ENCODE assay signal across 10 cellular contexts in genomic region chr20:2693286-2693995, GRCh38. TPM values are rescaled to one million over a fixed set of nuclear protein-coding genes. Genes with fewer than 3 reads are reported as not detected.
DNase-seq lines count a peak whose midpoint lies in the region; ATAC-seq, FAIRE-seq and TF ChIP-seq lines count a peak whose summit lies in the region.
"Had no signal": no experiment of that assay in that cellular context is flagged by ENCODE, and none has a peak within 500 bp of the region (broad histone marks: within the 10 kb centered on the region; RNA-seq: fewer than 3 reads in every experiment).

No MANE protein-coding gene starts in this region.

- H2AFZ ChIP-seq in endothelial cell of umbilical vein (ENCODE audit: low read depth, low read length), result no peak overlapping the region

- peaks cover 18 to 22% of the 10 kb centered on the region in 2 donors for H3K27me3 Mint-ChIP-seq in natural killer cell treated with Interleukin-12 subunit alpha and Interleukin-12 subunit beta and Interleukin-15 and Interleukin-18, amount 100 ng/mL, for 72 hours

- H3K4me1 ChIP-seq in endothelial cell of umbilical vein (ENCODE audit: control insufficient read depth, extremely low read depth, insufficient read depth, low read length) (peaks cover 4% of the 10 kb centered on the region), thoracic aorta (ENCODE audit: control insufficient read depth in 1 of 2, low read depth in 2 of 2) (peaks cover 3 to 18% of the 10 kb centered on the region in 2 donors)

- POLR2A ChIA-PET in AG04450 (lab: Yijun Ruan, JAX) (interaction anchor here (1.2 kb wide), 1 partner anchor 41 kb away, joined by 4 read pairs; the partner anchor contains the start of gene NOP56), endothelial cell of umbilical vein (lab: Charles Lee) (no interaction called here)

- peaks cover 27 to 32% of the 10 kb centered on the region in 2 donors for H3K4me1 Mint-ChIP-seq in natural killer cell treated with Interleukin-12 subunit alpha and Interleukin-12 subunit beta and Interleukin-15 and Interleukin-18, amount 100 ng/mL, for 72 hours (ENCODE audit: low read depth in 2 of 2)

- no TSS peak for BruUV-seq in endothelial cell of umbilical vein (replicated peaks; lab: Mats Ljungman, UMichigan)

- H3K9me3 Mint-ChIP-seq in natural killer cell treated with Interleukin-12 subunit alpha and Interleukin-12 subunit beta and Interleukin-15 and Interleukin-18, amount 100 ng/mL, for 72 hours, result no peaks in the 10 kb centered on the region
- H3K9me3 Mint-ChIP-seq: activated naive CD4-positive, alpha-beta T cell treated with anti-CD3 and anti-CD28 coated beads, Interleukin-2, amount 50 U/mL, for 24 hours; stimulated activated naive CD8-positive, alpha-beta T cell treated with anti-CD3 and anti-CD28 coated beads, Interleukin-15, Interleukin-2, amounts not matched to agents 100 ng/mL and 50 ng/mL, for 24 hours had no signal

- peaks cover 65% of the 10 kb centered on the region for H3K27me3 ChIP-seq in AG04450 (ENCODE audit: control insufficient read depth, insufficient read depth, low read length)
- H3K27me3 ChIP-seq in endothelial cell of umbilical vein (ENCODE audit: control insufficient read depth in 2 of 2, insufficient read depth in 2 of 2, low read length in 2 of 2), result peaks cover 39 to 57% of the 10 kb centered on the region in 2 experiments
- H3K27me3 ChIP-seq in thoracic aorta (replicated peaks; ENCODE audit: insufficient read depth), result no peaks in the 10 kb centered on the region

- no peak for TF ChIP-seq CTCF in AG04450 (IDR thresholded peaks at IDR 0.05; ENCODE audit: low read depth, low read length)
- no peak for TF ChIP-seq CTCF in endothelial cell of umbilical vein (IDR thresholded peaks at IDR 0.05; ENCODE audit: extremely low read depth in 1 of 2, insufficient read depth in 1 of 2, low read depth in 1 of 2, low read length in 2 of 2)
- TF ChIP-seq CTCF in thoracic aorta (IDR thresholded peaks at IDR 0.05), result no peak

- FAIRE-seq in endothelial cell of umbilical vein (lab: Jason Lieb, UNC) (no peak), GM12892 (lab: Jason Lieb, UNC) (no peak)

- DNase-seq in AG04450 (ENCODE audit: low read depth, low spot score) (no peak), HuH-7.5 (ENCODE audit: low spot score) (peak; percentile 89), endothelial cell of umbilical vein (ENCODE audit: low read depth, low spot score) (peak; percentile 5), thoracic aorta (ENCODE audit: low spot score) (no peak), GM12892 (ENCODE audit: insufficient read length) (no peak)
- peak; percentile 56 to 61 for DNase-seq in activated CD4-positive, alpha-beta T cell treated with anti-CD3 and anti-CD28 coated beads, Interleukin-2, amount 50 U/mL, for 48 hours
- peak; percentile 79 for DNase-seq in natural killer cell treated with Interleukin-12 subunit alpha and Interleukin-12 subunit beta and Interleukin-15 and Interleukin-18, amount 100 ng/mL, for 72 hours (ENCODE audit: low spot score)

- peak overlapping the region; percentile 36; the same call in 1 of the 2 replicates for H3K4me3 ChIP-seq in AG04450 (ENCODE audit: low read depth, low read length)
- H3K4me3 ChIP-seq in endothelial cell of umbilical vein (replicated peaks in 1 of 3; ENCODE audit: insufficient read depth in 1 of 3, low read depth in 1 of 3, low read length in 3 of 3), result peak overlapping the region in 1 of 3 experiments; percentile 39
- peak overlapping the region; percentile 70 for H3K4me3 ChIP-seq in thoracic aorta

- peaks cover 2% of the 10 kb centered on the region for H4K20me1 ChIP-seq in endothelial cell of umbilical vein (replicated peaks; ENCODE audit: control insufficient read depth, extremely low read depth, insufficient read depth, low read length)

- H3K79me2 ChIP-seq in endothelial cell of umbilical vein (ENCODE audit: control insufficient read depth, insufficient read depth, low read length), result no peaks in the 10 kb centered on the region

- TF ChIP-seq POLR2A in endothelial cell of umbilical vein (IDR thresholded peaks at IDR 0.05; ENCODE audit: low read depth, low read length) (no peak), GM12892 (IDR thresholded peaks at IDR 0.05; ENCODE audit: low read depth, low read length) (no peak)

- H3K36me3 Mint-ChIP-seq in natural killer cell treated with Interleukin-12 subunit alpha and Interleukin-12 subunit beta and Interleukin-15 and Interleukin-18, amount 100 ng/mL, for 72 hours, result no peaks in the 10 kb centered on the region

- intact Hi-C loops in endothelial cell of umbilical vein (cut with micrococcal nuclease), result no loop called here

- peaks cover 5% of the 10 kb centered on the region; the same call in 1 of the 2 replicates for H3K9me3 ChIP-seq in AG04450 (ENCODE audit: control insufficient read depth, insufficient read depth, low read length)
- no peaks in the 10 kb centered on the region for H3K9me3 ChIP-seq in endothelial cell of umbilical vein (replicated peaks; ENCODE audit: control insufficient read depth, insufficient read depth, low read length)
- H3K9me3 ChIP-seq in thoracic aorta, result no peaks in the 10 kb centered on the region

- peak; percentile 73 to 84 for ATAC-seq in natural killer cell treated with Interleukin-12 subunit alpha and Interleukin-12 subunit beta and Interleukin-15 and Interleukin-18, amount 100 ng/mL, for 72 hours
- ATAC-seq in thoracic aorta (ENCODE audit: insufficient number of reproducible peaks, low FRiP score, low read depth) (no peak), GM21526 (IDR thresholded peaks at IDR 0.05; ENCODE audit: low FRiP score, unreplicated experiment) (no peak)

- peak overlapping the region; percentile 27 for H3K4me3 Mint-ChIP-seq in natural killer cell treated with Interleukin-12 subunit alpha and Interleukin-12 subunit beta and Interleukin-15 and Interleukin-18, amount 100 ng/mL, for 72 hours
- H3K4me3 Mint-ChIP-seq: activated naive CD4-positive, alpha-beta T cell treated with anti-CD3 and anti-CD28 coated beads, Interleukin-2, amount 50 U/mL, for 24 hours; stimulated activated naive CD8-positive, alpha-beta T cell treated with anti-CD3 and anti-CD28 coated beads, Interleukin-15, Interleukin-2, amounts not matched to agents 100 ng/mL and 50 ng/mL, for 24 hours had no signal

- no peak overlapping the region for H3K9ac ChIP-seq in endothelial cell of umbilical vein (replicated peaks; ENCODE audit: extremely low read depth, insufficient read depth, low read length)

- H3K36me3 ChIP-seq in endothelial cell of umbilical vein (ENCODE audit: control insufficient read depth in 2 of 2, extremely low read depth in 1 of 2, insufficient read depth in 2 of 2, low read length in 2 of 2) (no peaks in the 10 kb centered on the region), thoracic aorta (no peaks in the 10 kb centered on the region)

- H3K9me1 ChIP-seq in endothelial cell of umbilical vein (replicated peaks; ENCODE audit: control insufficient read depth, extremely low read depth, insufficient read depth, low read length), result no peaks in the 10 kb centered on the region

- dilution Hi-C loops in endothelial cell of umbilical vein (cut with MboI; ENCODE audit: extremely low pct_ligation_motif_present, low sequenced_read_pairs), result no loop called here

- H3K27ac Mint-ChIP-seq in natural killer cell treated with Interleukin-12 subunit alpha and Interleukin-12 subunit beta and Interleukin-15 and Interleukin-18, amount 100 ng/mL, for 72 hours, result no peak overlapping the region
- H3K27ac Mint-ChIP-seq: activated naive CD4-positive, alpha-beta T cell treated with anti-CD3 and anti-CD28 coated beads, Interleukin-2, amount 50 U/mL, for 24 hours; stimulated activated naive CD8-positive, alpha-beta T cell treated with anti-CD3 and anti-CD28 coated beads, Interleukin-15, Interleukin-2, amounts not matched to agents 100 ng/mL and 50 ng/mL, for 24 hours had no signal

- no peak overlapping the region for H3K27ac ChIP-seq in AG04450 (ENCODE audit: low read depth, low read length)
- H3K27ac ChIP-seq in endothelial cell of umbilical vein (ENCODE audit: insufficient read depth, low read depth, low read length), result no peak overlapping the region
- H3K27ac ChIP-seq in thoracic aorta, result no peak overlapping the region

- CTCF ChIA-PET in AG04450 (lab: Charles Lee), result no interaction called here
- CTCF ChIA-PET in endothelial cell of umbilical vein (lab: Charles Lee), result interaction anchor here (0.7 to 2.4 kb wide), 4 partner anchors 19 to 60 kb away, joined by 4 to 9 read pairs (median 4); no protein-coding TSS in a partner anchor

- H3K4me2 ChIP-seq in endothelial cell of umbilical vein (ENCODE audit: insufficient read depth, low read length), result no peak overlapping the region

RNA-seq across cellular contexts. Expression of gene EBF4, which starts 0.9 kb away (rescaled TPM):
- polyA plus RNA-seq in AG04450 (2011; rRNA removed) (0.60 and 0.98 TPM in 2 replicates), endothelial cell of umbilical vein (2.5 and 2.7 TPM in 2 replicates)
- polyA minus RNA-seq in AG04450 (2011; rRNA and poly(A)+ RNA removed), result 0.55 and 1.4 TPM in 2 replicates
- total RNA-seq in endothelial cell of umbilical vein (3.0 and 3.4 TPM in 2 replicates), thoracic aorta (10 to 100 TPM; 14.1 to 16.6 TPM)
- polyA plus RNA-seq in endothelial cell of umbilical vein (2011; cell fraction: cytosol; rRNA removed), result 0.94 and 1.4 TPM in 2 replicates
- 7.2 and 10.3 TPM in 2 replicates for polyA plus RNA-seq in endothelial cell of umbilical vein (2011; cell fraction: nucleus; rRNA removed)
- polyA plus RNA-seq in endothelial cell of umbilical vein (2012), result 2.6 and 5.2 TPM in 2 replicates
- polyA minus RNA-seq in endothelial cell of umbilical vein, result 0.70 and 2.9 TPM in 2 replicates
- not detected for polyA minus RNA-seq in endothelial cell of umbilical vein (2011; cell fraction: cytosol; rRNA and poly(A)+ RNA removed)
- polyA minus RNA-seq in endothelial cell of umbilical vein (2011; cell fraction: nucleus; rRNA and poly(A)+ RNA removed), result 2.2 and 3.8 TPM in 2 replicates
- 10 to 100 TPM; 14.8 to 31.4 TPM for total RNA-seq in natural killer cell treated with Interleukin-12 subunit alpha and Interleukin-12 subunit beta and Interleukin-15 and Interleukin-18, amount 100 ng/mL, for 72 hours
- not detected for polyA plus RNA-seq in GM12892 (2012; ENCODE audit: missing spikeins)

RNA-seq across cellular contexts. Expression of gene IDH3B, which starts 29.4 kb away (rescaled TPM):
- polyA plus RNA-seq in AG04450 (2011; rRNA removed) (113 and 116 TPM in 2 replicates), endothelial cell of umbilical vein (168 and 177 TPM in 2 replicates)
- 89.0 and 95.2 TPM in 2 replicates for polyA minus RNA-seq in AG04450 (2011; rRNA and poly(A)+ RNA removed)
- total RNA-seq in endothelial cell of umbilical vein (86.9 and 87.9 TPM in 2 replicates), thoracic aorta (10 to 100 TPM; 94.5 to 95.3 TPM)
- 143 and 156 TPM in 2 replicates for polyA plus RNA-seq in endothelial cell of umbilical vein (2011; cell fraction: cytosol; rRNA removed)
- 642 and 647 TPM in 2 replicates for polyA plus RNA-seq in endothelial cell of umbilical vein (2011; cell fraction: nucleus; rRNA removed)
- polyA plus RNA-seq in endothelial cell of umbilical vein (2012), result 88.4 and 100 TPM in 2 replicates
- polyA minus RNA-seq in endothelial cell of umbilical vein, result 118 and 153 TPM in 2 replicates
- 37.3 TPM for polyA minus RNA-seq in endothelial cell of umbilical vein (2011; cell fraction: cytosol; rRNA and poly(A)+ RNA removed)
- 79.6 and 90.2 TPM in 2 replicates for polyA minus RNA-seq in endothelial cell of umbilical vein (2011; cell fraction: nucleus; rRNA and poly(A)+ RNA removed)
- total RNA-seq in natural killer cell treated with Interleukin-12 subunit alpha and Interleukin-12 subunit beta and Interleukin-15 and Interleukin-18, amount 100 ng/mL, for 72 hours, result 100 to 1,000 TPM; 114 to 120 TPM
- 95.7 TPM for polyA plus RNA-seq in GM12892 (2012; ENCODE audit: missing spikeins)

RNA-seq across cellular contexts. Expression of gene NOP56, which starts 41.0 kb away (rescaled TPM):
- polyA plus RNA-seq in AG04450 (2011; rRNA removed) (126 and 142 TPM in 2 replicates), endothelial cell of umbilical vein (145 and 151 TPM in 2 replicates)
- 154 and 191 TPM in 2 replicates for polyA minus RNA-seq in AG04450 (2011; rRNA and poly(A)+ RNA removed)
- total RNA-seq in endothelial cell of umbilical vein (305 and 329 TPM in 2 replicates), thoracic aorta (100 to 1,000 TPM in 1 of 2 donors, 10 to 100 TPM in 1; 46.2 to 125 TPM)
- polyA plus RNA-seq in endothelial cell of umbilical vein (2011; cell fraction: cytosol; rRNA removed), result 147 and 160 TPM in 2 replicates
- polyA plus RNA-seq in endothelial cell of umbilical vein (2011; cell fraction: nucleus; rRNA removed), result 723 and 828 TPM in 2 replicates
- polyA plus RNA-seq in endothelial cell of umbilical vein (2012), result 201 and 262 TPM in 2 replicates
- polyA minus RNA-seq in endothelial cell of umbilical vein, result 219 and 245 TPM in 2 replicates
- polyA minus RNA-seq in endothelial cell of umbilical vein (2011; cell fraction: cytosol; rRNA and poly(A)+ RNA removed), result 155 TPM
- 208 and 267 TPM in 2 replicates for polyA minus RNA-seq in endothelial cell of umbilical vein (2011; cell fraction: nucleus; rRNA and poly(A)+ RNA removed)
- 100 to 1,000 TPM; 424 to 981 TPM for total RNA-seq in natural killer cell treated with Interleukin-12 subunit alpha and Interleukin-12 subunit beta and Interleukin-15 and Interleukin-18, amount 100 ng/mL, for 72 hours
- polyA plus RNA-seq in GM12892 (2012; ENCODE audit: missing spikeins), result 386 TPM

Comparison
In these comparisons a context has a peak if more than half of its experiments do, and no peak if none do; other contexts are left out.
1. DNase-seq: peak in HuH-7.5 (single experiment), activated CD4-positive, alpha-beta T cell treated with anti-CD3 and anti-CD28 coated beads, Interleukin-2, amount 50 U/mL, for 48 hours (2 of 2), endothelial cell of umbilical vein (single experiment) and natural killer cell treated with Interleukin-12 subunit alpha and Interleukin-12 subunit beta and Interleukin-15 and Interleukin-18, amount 100 ng/mL, for 72 hours (single experiment); none in AG04450 (single experiment), thoracic aorta (single experiment) and GM12892 (single experiment).
2. ATAC-seq: peak in natural killer cell treated with Interleukin-12 subunit alpha and Interleukin-12 subunit beta and Interleukin-15 and Interleukin-18, amount 100 ng/mL, for 72 hours (2 of 2); none in thoracic aorta (single experiment) and GM21526 (single experiment).